In genomic region chr22:41915035-41915782, GRCh38 we compare ENCODE assay signal across 9 cellular contexts. TPM values are rescaled to one million over a fixed set of nuclear protein-coding genes. Genes with fewer than 3 reads are reported as not detected.
DNase-seq lines count a peak whose midpoint lies in the region; ATAC-seq and TF ChIP-seq lines count a peak whose summit lies in the region.
"Had no signal": no experiment of that assay in that cellular context is flagged by ENCODE, and none has a peak within 500 bp of the region (broad histone marks: within the 10 kb centered on the region; RNA-seq: fewer than 3 reads in every experiment).

Gene SHISA8 (minus strand): TSS chr22:41915074. CDS start chr22:41914667, 407 bp downstream.

- peak within 1 kb of the TSS; percentile 73 to 86 (median 78) for H3K4me3 Mint-ChIP-seq in naive B cell

- H3K36me3 ChIP-seq in testis (ENCODE audit: low read depth, missing control alignments): no peaks in the 10 kb centered on the region

- peak within 1 kb of the TSS; percentile 79 to 99 (median 88) for H3K27ac Mint-ChIP-seq in naive B cell

- H3K27ac ChIP-seq in coronary artery (no peak within 1 kb of the TSS), testis (no peak within 1 kb of the TSS)

- no peaks in the 10 kb centered on the region for H3K9me3 Mint-ChIP-seq in naive B cell

- H3K9me3 ChIP-seq in testis: no peaks in the 10 kb centered on the region

- 0 to 15% methylated on average over 9 to 35 of the region's 62 CpGs for WGBS in testis, 2 donors

- intact Hi-C loops in testis (cut with DNase I; ENCODE audit: low total_unique reads): no loop called here

- TF ChIP-seq POLR2A in testis (IDR thresholded peaks at IDR 0.05): no peak

- peaks cover 12% of the 10 kb centered on the region for H3K4me1 ChIP-seq in testis

- no peaks in the 10 kb centered on the region for H3K27me3 ChIP-seq in testis

- DNase-seq in activated CD4-positive, CD25-positive, alpha-beta regulatory T cell (lab: John Stamatoyannopoulos, UW): peak in 3 of 4 experiments; percentile 34 to 45 (median 40)
- DNase-seq in activated CD4-positive, CD25-positive, alpha-beta regulatory T cell treated with anti-CD3 and anti-CD28 coated beads, Interleukin-2, amount 50 U/mL, for 72 hours: no peak
- no peak for DNase-seq in coronary artery (ENCODE audit: low spot score)
- DNase-seq in naive B cell: no peak
- peak; percentile 60 for DNase-seq in testis

- TF ChIP-seq CTCF in coronary artery (IDR thresholded peaks at IDR 0.05) (no peak), testis (IDR thresholded peaks at IDR 0.05) (no peak)

- peak; percentile 48 to 52 for ATAC-seq in activated CD4-positive, CD25-positive, alpha-beta regulatory T cell treated with anti-CD3 and anti-CD28 coated beads, Interleukin-2, amount 50 U/mL, for 24 hours
- peak; percentile 25 to 26 for ATAC-seq in naive B cell (ENCODE audit: low read depth in 2 of 2)
- no peak for ATAC-seq in HG03457 (IDR thresholded peaks at IDR 0.05; ENCODE audit: unreplicated experiment)
- no peak for ATAC-seq in GM18519 (IDR thresholded peaks at IDR 0.05; ENCODE audit: low FRiP score, unreplicated experiment)

- H3K27me3 Mint-ChIP-seq in naive B cell: peaks cover 11 to 25% (median 15%) of the 10 kb centered on the region in 3 donors

- peaks cover 45 to 70% (median 65%) of the 10 kb centered on the region in 3 donors for H3K4me1 Mint-ChIP-seq in naive B cell

- no peaks in the 10 kb centered on the region for H3K36me3 Mint-ChIP-seq in naive B cell

- peak within 1 kb of the TSS; percentile 64 for H3K4me3 ChIP-seq in coronary artery
- peak within 1 kb of the TSS in 1 of 2 donors; percentile 24 for H3K4me3 ChIP-seq in testis

RNA-seq across cellular contexts. Expression of gene SHISA8, which starts in this region (rescaled TPM):
- polyA plus RNA-seq in naive B cell (ENCODE audit: low read depth in 6 of 6) (1 to 10 TPM in 1 of 6 donors, under 1 TPM in 5; 0.28 to 1.7 (median 0.67) TPM), testis (ENCODE audit: insufficient read depth, low read depth, low replicate concordance) (not detected)
- 1 to 10 TPM; 1.3 to 1.4 TPM for total RNA-seq in testis
- total RNA-seq: subcutaneous adipose tissue had no signal

Comparison
In these comparisons a context has a peak if more than half of its experiments do, and no peak if none do; other contexts are left out.
1. DNase-seq: peak in activated CD4-positive, CD25-positive, alpha-beta regulatory T cell (3 of 4) and testis (single experiment); none in activated CD4-positive, CD25-positive, alpha-beta regulatory T cell treated with anti-CD3 and anti-CD28 coated beads, Interleukin-2, amount 50 U/mL, for 72 hours (single experiment), coronary artery (single experiment) and naive B cell (single experiment).
2. ATAC-seq: peak in activated CD4-positive, CD25-positive, alpha-beta regulatory T cell treated with anti-CD3 and anti-CD28 coated beads, Interleukin-2, amount 50 U/mL, for 24 hours (2 of 2) and naive B cell (2 of 2); none in HG03457 (single experiment) and GM18519 (single experiment).